16 cellular contexts compared by ENCODE assay signal in genomic region chr7:107185716-107186115, GRCh38. TPM values are rescaled to one million over a fixed set of nuclear protein-coding genes. Genes with fewer than 3 reads are reported as not detected.
A peak's percentile ranks its signal among the peaks of the same experiment; 100 is the strongest.
DNase-seq lines count a peak whose midpoint lies in the region; ATAC-seq, FAIRE-seq and TF ChIP-seq lines count a peak whose summit lies in the region.
"Had no signal": no experiment of that assay in that cellular context is flagged by ENCODE, and none has a peak within 500 bp of the region (broad histone marks: within the 10 kb centered on the region; RNA-seq: fewer than 3 reads in every experiment).

No MANE protein-coding gene starts in this region.

- FAIRE-seq in K562 (lab: Jason Lieb, UNC), result no peak

- H3K36me3 ChIP-seq in K562 (ENCODE audit: control insufficient read depth, insufficient read depth, low read length) (peaks cover 76% of the 10 kb centered on the region), hepatocyte (replicated peaks; ENCODE audit: insufficient read depth, low read depth) (no peaks in the 10 kb centered on the region)

- H3K79me2 ChIP-seq in K562 (ENCODE audit: control insufficient read depth, insufficient read depth, low read length) (no peaks in the 10 kb centered on the region), hepatocyte (peaks cover 30% of the 10 kb centered on the region)

- intact Hi-C loops in activated CD8-positive, alpha-beta T cell treated with anti-CD3 and anti-CD28 coated beads for 36 hours (cut with micrococcal nuclease), result no loop called here
- intact Hi-C loops in K562 (cut with micrococcal nuclease) (no loop called here), left colon (cut with DNase I, micrococcal nuclease) (no loop called here)

- H3K27ac Mint-ChIP-seq in activated CD8-positive, alpha-beta T cell treated with anti-CD3 and anti-CD28 coated beads for 36 hours, result peak overlapping the region; percentile 44
- H3K27ac Mint-ChIP-seq in activated CD8-positive, alpha-beta T cell treated with anti-CD3 and anti-CD28 coated beads, Interleukin-2, amount 10 ng/mL, durations not matched to agents 7 days and 5 days, result no peak overlapping the region
- peak overlapping the region; percentile 74 for H3K27ac Mint-ChIP-seq in stimulated activated effector memory CD8-positive, alpha-beta T cell treated with anti-CD3 and anti-CD28 coated beads, Interleukin-12 subunit alpha, Interleukin-12 subunit beta, amount 100 ng/mL, for 72 hours
- no peak overlapping the region for H3K27ac Mint-ChIP-seq in type B pancreatic cell

- H3K4me1 Mint-ChIP-seq in activated CD8-positive, alpha-beta T cell treated with anti-CD3 and anti-CD28 coated beads for 36 hours (ENCODE audit: low read depth), result peaks cover 15% of the 10 kb centered on the region
- peaks cover 2% of the 10 kb centered on the region for H3K4me1 Mint-ChIP-seq in activated CD8-positive, alpha-beta T cell treated with anti-CD3 and anti-CD28 coated beads, Interleukin-2, amount 10 ng/mL, durations not matched to agents 7 days and 5 days (ENCODE audit: low read depth)
- peaks cover 12% of the 10 kb centered on the region for H3K4me1 Mint-ChIP-seq in stimulated activated effector memory CD8-positive, alpha-beta T cell treated with anti-CD3 and anti-CD28 coated beads, Interleukin-12 subunit alpha, Interleukin-12 subunit beta, amount 100 ng/mL, for 72 hours
- peaks cover 4% of the 10 kb centered on the region for H3K4me1 Mint-ChIP-seq in type B pancreatic cell (ENCODE audit: unreplicated experiment)

- no TSS peak for BruUV-seq in K562 (replicated peaks; lab: Mats Ljungman, UMichigan)

- H3K27me3 Mint-ChIP-seq in activated CD8-positive, alpha-beta T cell treated with anti-CD3 and anti-CD28 coated beads for 36 hours, result no peaks in the 10 kb centered on the region
- H3K27me3 Mint-ChIP-seq in activated CD8-positive, alpha-beta T cell treated with anti-CD3 and anti-CD28 coated beads, Interleukin-2, amount 10 ng/mL, durations not matched to agents 7 days and 5 days (ENCODE audit: low read depth), result no peaks in the 10 kb centered on the region
- H3K27me3 Mint-ChIP-seq in type B pancreatic cell, result no peaks in the 10 kb centered on the region
- H3K27me3 Mint-ChIP-seq: CD8-positive, alpha-beta memory T cell had no signal

- H3K9me2 ChIP-seq in hepatocyte (replicated peaks; ENCODE audit: insufficient read depth), result no peaks in the 10 kb centered on the region

- H3K9me1 ChIP-seq in K562 (ENCODE audit: control insufficient read depth, insufficient read depth, low read length), result no peaks in the 10 kb centered on the region

- no peak overlapping the region for H3K4me3 ChIP-seq in K562
- H3K4me3 ChIP-seq in hepatocyte, result no peak overlapping the region
- H3K4me3 ChIP-seq: BLaER1, Peyer's patch, SJSA1 had no signal

- no peak for TF ChIP-seq POLR2A in K562 (conservative IDR thresholded peaks at IDR 0.05)

- TF ChIP-seq EP300 in K562 (IDR thresholded peaks at IDR 0.05; ENCODE audit: low read length), result no peak

- H3K9me3 Mint-ChIP-seq in activated CD8-positive, alpha-beta T cell treated with anti-CD3 and anti-CD28 coated beads for 36 hours, result no peaks in the 10 kb centered on the region
- no peaks in the 10 kb centered on the region for H3K9me3 Mint-ChIP-seq in activated CD8-positive, alpha-beta T cell treated with anti-CD3 and anti-CD28 coated beads, Interleukin-2, amount 10 ng/mL, durations not matched to agents 7 days and 5 days (ENCODE audit: insufficient read depth)
- H3K9me3 Mint-ChIP-seq in stimulated activated effector memory CD8-positive, alpha-beta T cell treated with anti-CD3 and anti-CD28 coated beads, Interleukin-12 subunit alpha, Interleukin-12 subunit beta, amount 100 ng/mL, for 72 hours, result no peaks in the 10 kb centered on the region
- no peaks in the 10 kb centered on the region for H3K9me3 Mint-ChIP-seq in type B pancreatic cell
- H3K9me3 Mint-ChIP-seq: CD8-positive, alpha-beta memory T cell had no signal

- TF ChIP-seq RAD21 in K562 (CRISPR knock-in tag; conservative IDR thresholded peaks at IDR 0.05 in 1 of 2, IDR thresholded peaks at IDR 0.05 in 1 of 2), result no peak

- DNase-seq in activated CD8-positive, alpha-beta T cell treated with anti-CD3 and anti-CD28 coated beads for 36 hours, result no peak
- no peak for DNase-seq in activated CD8-positive, alpha-beta T cell treated with anti-CD3 and anti-CD28 coated beads, Interleukin-2, amount 10 ng/mL, durations not matched to agents 7 days and 5 days
- no peak for DNase-seq in K562 (ENCODE audit: extremely low read depth in 1 of 4, low spot score in 3 of 4)
- no peak for DNase-seq in left colon
- no peak for DNase-seq in stimulated activated effector memory CD8-positive, alpha-beta T cell treated with anti-CD3 and anti-CD28 coated beads, Interleukin-12 subunit alpha, Interleukin-12 subunit beta, amount 100 ng/mL, for 72 hours (ENCODE audit: low spot score in 2 of 2)
- no peak for DNase-seq in hepatocyte (ENCODE audit: low spot score)
- no peak for DNase-seq in type B pancreatic cell (ENCODE audit: extremely low spot score, unreplicated experiment)
- DNase-seq: 8988T; CD8-positive, alpha-beta memory T cell; DMS79; NCI-H1092 treated with DMSO at 0.1 percent for 48 hours; NCI-H1694 treated with DMSO at 0.1 percent for 48 hours; Peyer's patch had no signal

- H3K9me3 ChIP-seq in K562 (replicated peaks; ENCODE audit: control insufficient read depth, insufficient read depth, low read depth, low read length) (no peaks in the 10 kb centered on the region), hepatocyte (ENCODE audit: low read depth) (no peaks in the 10 kb centered on the region)
- H3K9me3 ChIP-seq: BLaER1, Peyer's patch, SJSA1 had no signal

- CTCF ChIA-PET in activated CD8-positive, alpha-beta T cell treated with anti-CD3 and anti-CD28 coated beads for 36 hours (lab: Charles Lee), result no interaction called here
- CTCF ChIA-PET in activated CD8-positive, alpha-beta T cell treated with anti-CD3 and anti-CD28 coated beads, Interleukin-2, amount 10 ng/mL, durations not matched to agents 7 days and 5 days (lab: Charles Lee), result no interaction called here
- CTCF ChIA-PET in K562 (lab: Yijun Ruan, JAX; ENCODE audit: low intra/inter-chr PET ratio), result no interaction called here

- in situ Hi-C loops in K562 (cut with MboI), result loop anchor here (5.0 kb wide), 1 partner anchor 687 kb away; no protein-coding TSS in a partner anchor

- POLR2A ChIA-PET in activated CD8-positive, alpha-beta T cell treated with anti-CD3 and anti-CD28 coated beads for 36 hours (lab: Charles Lee), result interaction anchor here (1.4 to 1.5 kb wide), 2 partner anchors 12 to 16 kb away, joined by 3 to 5 read pairs; no protein-coding TSS in a partner anchor
- POLR2A ChIA-PET in activated CD8-positive, alpha-beta T cell treated with anti-CD3 and anti-CD28 coated beads, Interleukin-2, amount 10 ng/mL, durations not matched to agents 7 days and 5 days (lab: Charles Lee), result no interaction called here
- POLR2A ChIA-PET in K562 (lab: Yijun Ruan, JAX), result interaction anchor here (0.6 kb wide), 1 partner anchor 433 kb away, joined by 3 read pairs; no protein-coding TSS in a partner anchor

- ATAC-seq in activated CD8-positive, alpha-beta T cell treated with anti-CD3 and anti-CD28 coated beads for 36 hours, result no peak
- no peak for ATAC-seq in activated CD8-positive, alpha-beta T cell treated with anti-CD3 and anti-CD28 coated beads, Interleukin-2, amount 10 ng/mL, durations not matched to agents 7 days and 5 days
- ATAC-seq in K562 (0 out of 3 replicates have a peak, but pooled peaks have one; percentile 14), left colon (peak; percentile 77), GM21447 (IDR thresholded peaks at IDR 0.05; ENCODE audit: unreplicated experiment) (no peak)
- ATAC-seq in stimulated activated effector memory CD8-positive, alpha-beta T cell treated with anti-CD3 and anti-CD28 coated beads, Interleukin-12 subunit alpha, Interleukin-12 subunit beta, amount 100 ng/mL, for 72 hours, result no peak

- H3K27ac ChIP-seq in K562 (ENCODE audit: extremely low read depth, low read depth, low read length) (no peak overlapping the region), hepatocyte (no peak overlapping the region)
- H3K27ac ChIP-seq: BLaER1, Peyer's patch, SJSA1 had no signal

- 68% methylated on average over 4 of the region's 4 CpGs for WGBS in K562 (ENCODE audit: insufficient coverage, low coverage, missing lambda C conversion rate)
- WGBS in hepatocyte (ENCODE audit: low lambda C conversion rate, missing lambda C conversion rate), result 61% methylated on average over 4 of the region's 4 CpGs

- no peak overlapping the region for H2AFZ ChIP-seq in K562 (ENCODE audit: low read depth, low read length)
- H2AFZ ChIP-seq in hepatocyte, result no peak overlapping the region

- H3K36me3 Mint-ChIP-seq in activated CD8-positive, alpha-beta T cell treated with anti-CD3 and anti-CD28 coated beads for 36 hours (ENCODE audit: low read depth), result peaks cover 39% of the 10 kb centered on the region
- H3K36me3 Mint-ChIP-seq in activated CD8-positive, alpha-beta T cell treated with anti-CD3 and anti-CD28 coated beads, Interleukin-2, amount 10 ng/mL, durations not matched to agents 7 days and 5 days (ENCODE audit: low read depth), result peaks cover 46% of the 10 kb centered on the region
- H3K36me3 Mint-ChIP-seq in stimulated activated effector memory CD8-positive, alpha-beta T cell treated with anti-CD3 and anti-CD28 coated beads, Interleukin-12 subunit alpha, Interleukin-12 subunit beta, amount 100 ng/mL, for 72 hours, result peaks cover 100% of the 10 kb centered on the region
- H3K36me3 Mint-ChIP-seq in type B pancreatic cell, result peaks cover 49% of the 10 kb centered on the region

- H3K4me2 ChIP-seq in K562 (ENCODE audit: insufficient read depth, low read length), result no peak overlapping the region
- H3K4me2 ChIP-seq in hepatocyte, result no peak overlapping the region
- H3K4me2 ChIP-seq: BLaER1 had no signal

- no peak overlapping the region for H3K4me3 Mint-ChIP-seq in activated CD8-positive, alpha-beta T cell treated with anti-CD3 and anti-CD28 coated beads for 36 hours
- H3K4me3 Mint-ChIP-seq in activated CD8-positive, alpha-beta T cell treated with anti-CD3 and anti-CD28 coated beads, Interleukin-2, amount 10 ng/mL, durations not matched to agents 7 days and 5 days, result no peak overlapping the region
- no peak overlapping the region for H3K4me3 Mint-ChIP-seq in stimulated activated effector memory CD8-positive, alpha-beta T cell treated with anti-CD3 and anti-CD28 coated beads, Interleukin-12 subunit alpha, Interleukin-12 subunit beta, amount 100 ng/mL, for 72 hours
- no peak overlapping the region for H3K4me3 Mint-ChIP-seq in type B pancreatic cell
- H3K4me3 Mint-ChIP-seq: CD8-positive, alpha-beta memory T cell had no signal

- 0 out of 5 replicates have a peak, but pooled peaks cover 0 to under 1% of the 10 kb centered on the region in 2 experiments for H3K4me1 ChIP-seq in K562 (replicated peaks in 1 of 2; ENCODE audit: control insufficient read depth in 2 of 2, insufficient read depth in 2 of 2, low read length in 2 of 2)
- peaks cover 5% of the 10 kb centered on the region for H3K4me1 ChIP-seq in hepatocyte (ENCODE audit: insufficient read depth)
- H3K4me1 ChIP-seq: BLaER1 had no signal

- H4K20me1 ChIP-seq in K562 (replicated peaks; ENCODE audit: control insufficient read depth, insufficient read depth, low read length), result no peaks in the 10 kb centered on the region
- H4K20me1 ChIP-seq in hepatocyte (ENCODE audit: insufficient read depth, poor library complexity, severe bottlenecking), result peaks cover 1% of the 10 kb centered on the region

- H3K9ac ChIP-seq in K562 (ENCODE audit: insufficient read depth in 1 of 2, low read depth in 2 of 2, low read length in 2 of 2), result no peak overlapping the region
- H3K9ac ChIP-seq: BLaER1 had no signal

- no peak for TF ChIP-seq CTCF in activated CD8-positive, alpha-beta T cell treated with anti-CD3 and anti-CD28 coated beads for 36 hours (IDR thresholded peaks at IDR 0.05)
- TF ChIP-seq CTCF in K562 (IDR thresholded peaks at IDR 0.05 in 2 of 3, conservative IDR thresholded peaks at IDR 0.05 in 1 of 3; ENCODE audit: insufficient read depth in 2 of 3, low read depth in 1 of 3, low read length in 3 of 3) (no peak), hepatocyte (IDR thresholded peaks at IDR 0.05; ENCODE audit: poor library complexity) (no peak), type B pancreatic cell (conservative IDR thresholded peaks at IDR 0.05) (no peak)

- H3K27me3 ChIP-seq in K562 (ENCODE audit: control insufficient read depth in 2 of 2, insufficient read depth in 2 of 2, low read length in 2 of 2) (no peaks in the 10 kb centered on the region), hepatocyte (no peaks in the 10 kb centered on the region)
- H3K27me3 ChIP-seq: BLaER1, Peyer's patch, SJSA1 had no signal

RNA-seq across cellular contexts. Expression of gene HBP1, which starts 16.9 kb away (rescaled TPM):
- total RNA-seq in activated CD8-positive, alpha-beta T cell treated with anti-CD3 and anti-CD28 coated beads for 36 hours, result 10 to 100 TPM; 23.8 to 30.5 TPM
- 10 to 100 TPM; 17.2 to 17.3 TPM for total RNA-seq in activated CD8-positive, alpha-beta T cell treated with anti-CD3 and anti-CD28 coated beads, Interleukin-2, amount 10 ng/mL, durations not matched to agents 7 days and 5 days
- 92.0 and 187 TPM in 2 replicates for total RNA-seq in K562 (2011; cell fraction: chromatin; rRNA removed; ENCODE audit: low replicate concordance)
- 33.9 and 45.5 TPM in 2 replicates for total RNA-seq in K562 (2011; cell fraction: nucleolus; rRNA removed)
- total RNA-seq in K562 (2011; cell fraction: nucleoplasm; rRNA removed), result 81.3 and 111 TPM in 2 replicates
- total RNA-seq in K562 (2014; rRNA removed) (21.2 and 22.6 TPM in 2 replicates), K562 (2014; rRNA removed; fragmentation: Illumina TruSeq; extraction: Trizol) (31.5 and 41.4 TPM in 2 replicates), K562 (2015; rRNA removed; fragmentation: Illumina TruSeq; extraction: Trizol) (16.2 and 18.7 TPM in 2 replicates), K562 (2021) (22.9 and 27.0 TPM in 2 replicates), left colon (10 to 100 TPM; 28.7 to 71.0 TPM), hepatocyte (84.7 and 100 TPM in 2 replicates), type B pancreatic cell (ENCODE audit: low replicate concordance) (51.5 and 56.9 TPM in 2 replicates)
- polyA plus RNA-seq in K562 (2011; rRNA removed) (43.4 and 59.9 TPM in 2 replicates), K562 (2014; fragmentation: Illumina TruSeq; extraction: Trizol) (24.1 and 30.7 TPM in 2 replicates), K562 (2014; fragmentation: Nextera tagmentation; extraction: Ambion mirVana) (10 to 100 TPM; 37.9 to 44.9 TPM), K562 (2014; rRNA removed) (16.5 and 20.3 TPM in 2 replicates), hepatocyte (47.7 and 53.9 TPM in 2 replicates)
- 17.5 and 26.0 TPM in 2 replicates for polyA plus RNA-seq in K562 (2011; cell fraction: cytosol; rRNA removed)
- polyA plus RNA-seq in K562 (2011; cell fraction: nucleus; rRNA removed), result 35.1 and 41.0 TPM in 2 replicates
- 35.6 and 44.8 TPM in 2 replicates for polyA plus RNA-seq in K562 (2012)
- polyA minus RNA-seq in K562 (2011; rRNA and poly(A)+ RNA removed), result 90.1 and 96.8 TPM in 2 replicates
- polyA minus RNA-seq in K562 (2011; cell fraction: cytosol; rRNA and poly(A)+ RNA removed), result 16.4 and 22.4 TPM in 2 replicates
- 35.4 and 48.2 TPM in 2 replicates for polyA minus RNA-seq in K562 (2011; cell fraction: nucleus; rRNA and poly(A)+ RNA removed)

Comparison
In these comparisons a context has a peak if more than half of its experiments do, and no peak if none do; other contexts are left out.
1. H3K27ac Mint-ChIP-seq: peak in activated CD8-positive, alpha-beta T cell treated with anti-CD3 and anti-CD28 coated beads for 36 hours (single experiment) and stimulated activated effector memory CD8-positive, alpha-beta T cell treated with anti-CD3 and anti-CD28 coated beads, Interleukin-12 subunit alpha, Interleukin-12 subunit beta, amount 100 ng/mL, for 72 hours (single experiment); none in activated CD8-positive, alpha-beta T cell treated with anti-CD3 and anti-CD28 coated beads, Interleukin-2, amount 10 ng/mL, durations not matched to agents 7 days and 5 days (single experiment) and type B pancreatic cell (single experiment).
2. ATAC-seq: peak in K562 (single experiment) and left colon (single experiment); none in activated CD8-positive, alpha-beta T cell treated with anti-CD3 and anti-CD28 coated beads for 36 hours (single experiment), activated CD8-positive, alpha-beta T cell treated with anti-CD3 and anti-CD28 coated beads, Interleukin-2, amount 10 ng/mL, durations not matched to agents 7 days and 5 days (single experiment), stimulated activated effector memory CD8-positive, alpha-beta T cell treated with anti-CD3 and anti-CD28 coated beads, Interleukin-12 subunit alpha, Interleukin-12 subunit beta, amount 100 ng/mL, for 72 hours (single experiment) and GM21447 (single experiment).